In genomic region chr13:102779426-102780159, GRCh38 we compare ENCODE assay signal across 10 cellular contexts. TPM values are rescaled to one million over a fixed set of nuclear protein-coding genes. Genes with fewer than 3 reads are reported as not detected.
DNase-seq lines count a peak whose midpoint lies in the region; ATAC-seq and TF ChIP-seq lines count a peak whose summit lies in the region.
"Had no signal": no experiment of that assay in that cellular context is flagged by ENCODE, and none has a peak within 500 bp of the region (broad histone marks: within the 10 kb centered on the region; RNA-seq: fewer than 3 reads in every experiment).

No MANE protein-coding gene starts in this region.

- no peak for TF ChIP-seq CTCF in thyroid gland (IDR thresholded peaks at IDR 0.05)
- TF ChIP-seq CTCF in dorsolateral prefrontal cortex (IDR thresholded peaks at IDR 0.05 in 54 of 56, conservative IDR thresholded peaks at IDR 0.05 in 2 of 56; ENCODE audit: low read depth in 1 of 56, partially characterized antibody in 56 of 56) = no peak

- WGBS in thyroid gland, 2 donors = 78 to 81% methylated on average over 5 of the region's 5 CpGs

- H3K27ac ChIP-seq in thyroid gland = no peak overlapping the region
- H3K27ac ChIP-seq in dorsolateral prefrontal cortex = no peak overlapping the region

- DNase-seq in activated naive CD4-positive, alpha-beta T cell treated with Interleukin-2 at 50 U/mL for 16 hours = peak; percentile 26
- DNase-seq in activated naive CD4-positive, alpha-beta T cell treated with anti-CD3 and anti-CD28 coated beads, Interleukin-2, amount 50 U/mL, for 16 hours = no peak
- peak; percentile 95 for DNase-seq in KBM-7
- DNase-seq in activated T-cell treated with anti-CD3 and anti-CD28 coated beads, Interleukin-2, amount 50 U/mL, for 72 hours = peak; percentile 30 to 39
- no peak for DNase-seq in retina
- no peak for DNase-seq in thyroid gland
- no peak for DNase-seq in dorsolateral prefrontal cortex
- DNase-seq: IMR-90 had no signal

- in situ Hi-C loops in KBM-7 (cut with MboI; ENCODE audit: low pct_unique_long_range_greater_than_20kb, low sequenced_read_pairs) = no loop called here

- no peaks in the 10 kb centered on the region for H3K4me1 ChIP-seq in thyroid gland

- ATAC-seq in activated T-cell treated with anti-CD3 and anti-CD28 coated beads, Interleukin-2, amount 50 U/mL, for 72 hours (replicated peaks in 1 of 2) = peak; percentile 86 to 88

- TF ChIP-seq POLR2A in thyroid gland (IDR thresholded peaks at IDR 0.05) = no peak

- no peaks in the 10 kb centered on the region for H3K36me3 ChIP-seq in thyroid gland

- intact Hi-C loops in thyroid gland (cut with DNase I) = no loop called here
- intact Hi-C loops in dorsolateral prefrontal cortex (cut with DNase I) = loop anchor here in 1 of 2 donors (10.0 kb wide), 2 partner anchors 55 to 185 kb away; partner anchors contain the start of gene TPP2

- H3K9me3 ChIP-seq in thyroid gland = no peaks in the 10 kb centered on the region

- H3K4me3 Mint-ChIP-seq in activated T-cell treated with anti-CD3 and anti-CD28 coated beads, Interleukin-2, amount 50 U/mL, for 72 hours = peak overlapping the region; percentile 57 to 90
- H3K4me3 Mint-ChIP-seq in stimulated activated naive CD8-positive, alpha-beta T cell treated with anti-CD3 and anti-CD28 coated beads, Interleukin-15, Interleukin-2, amounts not matched to agents 100 ng/mL and 50 ng/mL, for 24 hours = peak overlapping the region; percentile 59

- H3K9me3 Mint-ChIP-seq in activated T-cell treated with anti-CD3 and anti-CD28 coated beads, Interleukin-2, amount 50 U/mL, for 72 hours = peaks cover 0 to 5% of the 10 kb centered on the region in 2 donors
- peaks cover 9% of the 10 kb centered on the region for H3K9me3 Mint-ChIP-seq in stimulated activated naive CD8-positive, alpha-beta T cell treated with anti-CD3 and anti-CD28 coated beads, Interleukin-15, Interleukin-2, amounts not matched to agents 100 ng/mL and 50 ng/mL, for 24 hours

- H3K4me3 ChIP-seq in thyroid gland (replicated peaks in 1 of 3) = no peak overlapping the region
- H3K4me3 ChIP-seq in dorsolateral prefrontal cortex = no peak overlapping the region
- H3K4me3 ChIP-seq: lung had no signal

- H3K27me3 ChIP-seq in thyroid gland (no peaks in the 10 kb centered on the region), dorsolateral prefrontal cortex (no peaks in the 10 kb centered on the region)

- peaks cover 6 to 22% of the 10 kb centered on the region in 2 donors for H3K36me3 Mint-ChIP-seq in activated T-cell treated with anti-CD3 and anti-CD28 coated beads, Interleukin-2, amount 50 U/mL, for 72 hours (ENCODE audit: insufficient read depth in 2 of 2)
- H3K36me3 Mint-ChIP-seq in stimulated activated naive CD8-positive, alpha-beta T cell treated with anti-CD3 and anti-CD28 coated beads, Interleukin-15, Interleukin-2, amounts not matched to agents 100 ng/mL and 50 ng/mL, for 24 hours (ENCODE audit: low read depth) = peaks cover 38% of the 10 kb centered on the region

- peak overlapping the region; percentile 93 for H3K27ac Mint-ChIP-seq in activated T-cell treated with anti-CD3 and anti-CD28 coated beads, Interleukin-2, amount 50 U/mL, for 72 hours
- H3K27ac Mint-ChIP-seq in stimulated activated naive CD8-positive, alpha-beta T cell treated with anti-CD3 and anti-CD28 coated beads, Interleukin-15, Interleukin-2, amounts not matched to agents 100 ng/mL and 50 ng/mL, for 24 hours = peak overlapping the region; percentile 96

- peaks cover 36% of the 10 kb centered on the region for H3K4me1 Mint-ChIP-seq in activated T-cell treated with anti-CD3 and anti-CD28 coated beads, Interleukin-2, amount 50 U/mL, for 72 hours (ENCODE audit: low read depth)
- peaks cover 39% of the 10 kb centered on the region for H3K4me1 Mint-ChIP-seq in stimulated activated naive CD8-positive, alpha-beta T cell treated with anti-CD3 and anti-CD28 coated beads, Interleukin-15, Interleukin-2, amounts not matched to agents 100 ng/mL and 50 ng/mL, for 24 hours (ENCODE audit: low read depth)

- no peaks in the 10 kb centered on the region for H3K27me3 Mint-ChIP-seq in activated T-cell treated with anti-CD3 and anti-CD28 coated beads, Interleukin-2, amount 50 U/mL, for 72 hours (ENCODE audit: low read depth)
- no peaks in the 10 kb centered on the region for H3K27me3 Mint-ChIP-seq in stimulated activated naive CD8-positive, alpha-beta T cell treated with anti-CD3 and anti-CD28 coated beads, Interleukin-15, Interleukin-2, amounts not matched to agents 100 ng/mL and 50 ng/mL, for 24 hours

RNA-seq across cellular contexts. Expression of gene TEX30, which starts 6.0 kb away (rescaled TPM):
- 10 to 100 TPM; 25.1 to 34.0 TPM for total RNA-seq in activated T-cell treated with anti-CD3 and anti-CD28 coated beads, Interleukin-2, amount 50 U/mL, for 72 hours
- total RNA-seq in thyroid gland (10 to 100 TPM in 2 of 4 donors, 1 to 10 TPM in 2; 5.8 to 17.7 (median 8.9) TPM), dorsolateral prefrontal cortex (10 to 100 TPM in 33 of 120 experiments, 1 to 10 TPM in 87; 3.7 to 14.8 (median 8.6) TPM)

RNA-seq across cellular contexts. Expression of gene POGLUT2, which starts 19.2 kb away (rescaled TPM):
- total RNA-seq in activated T-cell treated with anti-CD3 and anti-CD28 coated beads, Interleukin-2, amount 50 U/mL, for 72 hours = 1 to 10 TPM; 4.2 to 6.0 TPM
- total RNA-seq in thyroid gland (10 to 100 TPM in 1 of 4 donors, 1 to 10 TPM in 3; 2.8 to 10.2 (median 3.5) TPM), dorsolateral prefrontal cortex (10 to 100 TPM in 1 of 120 experiments, 1 to 10 TPM in 119; 2.6 to 10.7 (median 5.3) TPM)

RNA-seq across cellular contexts. Expression of gene BIVM, which starts 19.3 kb away (rescaled TPM):
- 10 to 100 TPM; 21.1 to 22.8 TPM for total RNA-seq in activated T-cell treated with anti-CD3 and anti-CD28 coated beads, Interleukin-2, amount 50 U/mL, for 72 hours
- total RNA-seq in thyroid gland (10 to 100 TPM; 16.5 to 27.2 (median 25.5) TPM), dorsolateral prefrontal cortex (10 to 100 TPM; 26.3 to 65.1 (median 40.1) TPM)

Comparison
In these comparisons a context has a peak if more than half of its experiments do, and no peak if none do; other contexts are left out.
1. DNase-seq: peak in activated naive CD4-positive, alpha-beta T cell treated with Interleukin-2 at 50 U/mL for 16 hours (single experiment), KBM-7 (single experiment) and activated T-cell treated with anti-CD3 and anti-CD28 coated beads, Interleukin-2, amount 50 U/mL, for 72 hours (2 of 2); none in activated naive CD4-positive, alpha-beta T cell treated with anti-CD3 and anti-CD28 coated beads, Interleukin-2, amount 50 U/mL, for 16 hours (single experiment), retina (single experiment), thyroid gland (0 of 2) and dorsolateral prefrontal cortex (0 of 10).